8 cellular contexts compared by ENCODE assay signal in the genomic region with DNA sequence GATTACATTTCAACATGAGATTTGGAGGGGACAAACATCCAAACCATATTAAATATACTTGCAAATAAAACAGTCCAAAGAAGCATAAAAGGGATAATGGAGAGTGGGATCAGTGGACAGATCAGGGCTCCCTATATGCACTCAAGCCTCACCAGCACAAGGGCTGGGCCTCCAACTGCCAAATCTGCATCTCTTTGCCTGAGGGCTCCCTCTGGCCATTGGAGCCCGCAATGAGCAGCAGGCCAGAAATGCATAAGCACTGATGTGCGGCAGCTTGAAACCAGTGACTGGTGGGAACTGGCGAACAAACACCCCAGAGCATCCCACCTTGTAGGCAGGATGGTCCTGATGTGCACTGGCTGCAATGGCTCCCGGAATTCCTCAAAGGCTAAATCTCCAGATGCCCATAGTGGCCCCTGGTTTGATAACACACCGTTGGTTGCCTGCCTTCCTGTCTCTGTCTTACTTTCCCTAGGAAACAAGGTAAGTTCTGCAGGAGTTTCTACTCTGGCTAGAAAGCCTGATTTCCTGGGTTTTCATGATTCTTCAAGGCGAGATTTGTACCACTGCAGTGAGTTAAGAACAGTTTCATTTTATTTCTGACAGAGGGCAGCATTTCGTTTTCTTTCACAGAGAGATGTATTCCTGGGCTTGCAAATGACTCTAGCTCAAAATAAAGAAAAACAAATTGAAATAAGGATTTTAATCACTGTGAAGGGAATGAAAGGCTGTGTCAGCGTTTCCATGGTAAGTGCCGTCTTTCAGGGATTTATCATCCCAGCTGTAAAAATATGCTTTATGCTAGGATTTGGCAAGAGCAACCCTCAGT. TPM values are rescaled to one million over a fixed set of nuclear protein-coding genes. Genes with fewer than 3 reads are reported as not detected.
DNase-seq lines count a peak whose midpoint lies in the region; ATAC-seq and TF ChIP-seq lines count a peak whose summit lies in the region.

No MANE protein-coding gene starts in this region.

- H3K27me3 Mint-ChIP-seq in immature natural killer cell (ENCODE audit: low read depth in 3 of 3) = peaks cover 0 to 3% (median 0%) of the 10 kb centered on the region in 3 donors

- no peaks in the 10 kb centered on the region for H4K20me1 ChIP-seq in MM.1S (ENCODE audit: insufficient read depth, low read length)

- H3K9me3 ChIP-seq in MM.1S (replicated peaks; ENCODE audit: insufficient read depth, low read length) = no peaks in the 10 kb centered on the region
- peaks cover 0 to 9% of the 10 kb centered on the region in 2 donors for H3K9me3 ChIP-seq in ascending aorta
- no peaks in the 10 kb centered on the region for H3K9me3 ChIP-seq in thoracic aorta
- peaks cover 4% of the 10 kb centered on the region for H3K9me3 ChIP-seq in thyroid gland

- H3K4me3 Mint-ChIP-seq in immature natural killer cell = peak overlapping the region in 3 of 5 donors; percentile 82 to 91 (median 90)

- peak; percentile 24 for DNase-seq in DMS114 treated with DMSO at 0.1 percent for 48 hours (lab: John Stamatoyannopoulos, UW; ENCODE audit: unreplicated experiment)
- DNase-seq in MM.1S = peak; percentile 70
- DNase-seq in ascending aorta (ENCODE audit: low spot score in 2 of 2) = no peak
- DNase-seq in immature natural killer cell = peak; percentile 28 to 54 (median 45)
- DNase-seq in thoracic aorta (ENCODE audit: low spot score) = no peak
- DNase-seq in thyroid gland = no peak
- no peak for DNase-seq in activated T-cell treated with anti-CD3 and anti-CD28 coated beads, Interleukin-2, amount 50 U/mL, for 1 hour

- peak overlapping the region; percentile 91 for H2AFZ ChIP-seq in MM.1S (ENCODE audit: low read length)

- peak overlapping the region; percentile 40; the same call in 1 of the 2 replicates for H3K9ac ChIP-seq in MM.1S (ENCODE audit: low read length)

- peaks cover 26 to 29% of the 10 kb centered on the region in 2 donors for H3K4me1 Mint-ChIP-seq in immature natural killer cell

- no peaks in the 10 kb centered on the region for H3K79me2 ChIP-seq in MM.1S (ENCODE audit: low read length)

- H3K9me2 ChIP-seq in MM.1S (replicated peaks; ENCODE audit: insufficient read depth, low read length) = no peaks in the 10 kb centered on the region

- peak overlapping the region; percentile 89 for H3K4me2 ChIP-seq in MM.1S (ENCODE audit: low read depth, low read length)

- ATAC-seq in thoracic aorta (ENCODE audit: insufficient number of reproducible peaks, low FRiP score, low read depth) = peak; percentile 45
- ATAC-seq in HG02884 (IDR thresholded peaks at IDR 0.05; ENCODE audit: unreplicated experiment) = no peak

- intact Hi-C loops in ascending aorta (cut with DNase I) = loop anchor here (5.0 kb wide), 1 partner anchor 340 kb away; no protein-coding TSS in a partner anchor
- intact Hi-C loops in thyroid gland (cut with DNase I) = loop anchor here (5.0 kb wide), 1 partner anchor 340 kb away; no protein-coding TSS in a partner anchor

- no peaks in the 10 kb centered on the region; the same call in 1 of the 2 replicates for H3K36me3 ChIP-seq in MM.1S (replicated peaks; ENCODE audit: insufficient read depth, low read length)
- H3K36me3 ChIP-seq in ascending aorta = no peaks in the 10 kb centered on the region
- H3K36me3 ChIP-seq in thoracic aorta = no peaks in the 10 kb centered on the region
- H3K36me3 ChIP-seq in thyroid gland = no peaks in the 10 kb centered on the region

- peaks cover 6 to 14% (median 12%) of the 10 kb centered on the region in 3 donors for H3K36me3 Mint-ChIP-seq in immature natural killer cell

- H3K27me3 ChIP-seq in MM.1S (replicated peaks; ENCODE audit: insufficient read depth, low read length) (no peaks in the 10 kb centered on the region), ascending aorta (no peaks in the 10 kb centered on the region), thoracic aorta (replicated peaks; ENCODE audit: insufficient read depth) (no peaks in the 10 kb centered on the region), thyroid gland (no peaks in the 10 kb centered on the region)

- WGBS in thyroid gland, 2 donors = 48 to 51% methylated on average over 9 of the region's 9 CpGs

- TF ChIP-seq CTCF in MM.1S (IDR thresholded peaks at IDR 0.05; ENCODE audit: low read length) (peak; percentile 60), ascending aorta (IDR thresholded peaks at IDR 0.05) (peak in 2 of 3 experiments; percentile 9 to 41), thoracic aorta (IDR thresholded peaks at IDR 0.05) (peak; percentile 33), thyroid gland (IDR thresholded peaks at IDR 0.05) (peak in 3 of 6 experiments; percentile 47 to 54 (median 51))

- H3K4me1 ChIP-seq in MM.1S (ENCODE audit: low read length) (peaks cover 15% of the 10 kb centered on the region), ascending aorta (peaks cover 0 to 4% of the 10 kb centered on the region in 2 donors), thoracic aorta (ENCODE audit: control insufficient read depth in 1 of 2, low read depth in 2 of 2) (peaks cover 5 to 12% of the 10 kb centered on the region in 2 donors), thyroid gland (no peaks in the 10 kb centered on the region)

- peaks cover 5 to 14% (median 11%) of the 10 kb centered on the region in 6 donors for H3K9me3 Mint-ChIP-seq in immature natural killer cell

- peak overlapping the region; percentile 93 to 98 (median 96) for H3K27ac Mint-ChIP-seq in immature natural killer cell

- H3F3A ChIP-seq in MM.1S (ENCODE audit: insufficient read depth, low read length) = peaks cover 6% of the 10 kb centered on the region; the same call in 1 of the 2 replicates

- TF ChIP-seq POLR2A in thyroid gland (IDR thresholded peaks at IDR 0.05) = no peak

- peak overlapping the region; percentile 51; the same call in 1 of the 2 replicates for H3K4me3 ChIP-seq in MM.1S (ENCODE audit: low read length)
- H3K4me3 ChIP-seq in ascending aorta = no peak overlapping the region
- H3K4me3 ChIP-seq in thoracic aorta = no peak overlapping the region
- no peak overlapping the region for H3K4me3 ChIP-seq in thyroid gland (replicated peaks in 1 of 3)

- H3K27ac ChIP-seq in MM.1S (ENCODE audit: low read length) (peak overlapping the region; percentile 44; the same call in 1 of the 2 replicates), ascending aorta (no peak overlapping the region), thoracic aorta (no peak overlapping the region), thyroid gland (peak overlapping the region in 1 of 3 donors; percentile 15)

RNA-seq across cellular contexts. Expression of gene POMGNT2, which starts 56.0 kb away (rescaled TPM):
- 14.5 TPM for total RNA-seq in ascending aorta
- polyA plus RNA-seq in immature natural killer cell = 10 to 100 TPM in 1 of 3 donors, 1 to 10 TPM in 2; 6.9 to 15.3 (median 8.5) TPM
- total RNA-seq in thoracic aorta = 10 to 100 TPM in 1 of 2 donors, 1 to 10 TPM in 1; 8.6 to 21.7 TPM
- 10 to 100 TPM; 17.1 to 30.1 (median 23.5) TPM for total RNA-seq in thyroid gland

Comparison
In these comparisons a context has a peak if more than half of its experiments do, and no peak if none do; other contexts are left out.
1. DNase-seq: peak in DMS114 treated with DMSO at 0.1 percent for 48 hours (single experiment), MM.1S (single experiment) and immature natural killer cell (3 of 3); none in ascending aorta (0 of 2), thoracic aorta (single experiment), thyroid gland (0 of 2) and activated T-cell treated with anti-CD3 and anti-CD28 coated beads, Interleukin-2, amount 50 U/mL, for 1 hour (single experiment).